In the genomic region with DNA sequence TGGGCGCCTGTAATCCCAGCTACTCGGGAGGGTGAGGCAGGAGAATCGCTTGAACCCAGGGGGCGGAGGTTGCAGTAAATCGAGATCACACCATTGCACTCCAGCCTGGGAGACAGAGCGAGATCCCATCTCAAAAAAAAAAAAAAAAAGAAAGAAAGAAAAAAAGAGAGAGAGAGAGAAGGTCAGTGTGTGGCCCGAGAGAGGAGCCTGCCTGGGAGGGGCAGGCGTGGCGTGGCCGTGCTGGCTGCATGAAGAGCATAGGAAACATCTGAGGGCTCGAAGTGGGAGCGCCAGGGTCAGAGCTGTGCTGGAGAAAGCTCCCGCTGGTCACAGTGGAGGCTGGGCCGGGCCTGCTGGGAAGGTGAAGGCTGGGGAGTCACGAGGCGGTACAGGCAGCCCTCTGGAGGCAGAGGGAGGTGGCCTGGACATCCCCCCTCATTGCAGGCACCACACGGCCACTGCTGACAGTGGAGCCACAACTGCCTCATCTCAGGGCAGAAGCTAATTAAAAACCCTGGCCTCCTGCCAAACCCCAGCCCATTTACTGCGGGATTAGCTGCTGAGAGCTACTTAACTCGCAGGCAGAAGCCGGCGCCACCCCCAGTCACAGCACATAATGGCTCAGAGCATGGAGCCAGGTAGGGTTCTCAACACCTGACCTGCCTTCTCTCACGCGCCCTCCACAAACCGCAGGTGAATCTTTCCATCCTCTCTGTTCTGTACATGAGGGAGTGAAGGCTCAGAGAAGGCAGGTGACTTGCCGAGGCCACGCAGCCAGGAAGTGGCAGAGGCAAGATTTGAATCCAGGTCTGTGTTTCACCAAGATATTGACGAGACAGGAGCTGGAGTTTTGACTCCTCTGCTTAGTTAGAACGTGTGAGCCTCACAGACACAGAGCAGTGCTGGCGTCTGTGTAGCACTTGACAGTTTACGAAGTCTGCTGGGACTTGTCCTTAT, we compare ENCODE assay signal across 8 cellular contexts. TPM values are rescaled to one million over a fixed set of nuclear protein-coding genes. Genes with fewer than 3 reads are reported as not detected.
DNase-seq lines count a peak whose midpoint lies in the region; ATAC-seq, FAIRE-seq and TF ChIP-seq lines count a peak whose summit lies in the region.

No MANE protein-coding gene starts in this region.

- RAD21 ChIA-PET in GM12878 (lab: Charles Lee; ENCODE audit: unreplicated experiment) = no interaction called here

- no peak overlapping the region for H2BK5ac ChIP-seq in trophoblast cell (ENCODE audit: low read depth, low read length, poor library complexity)

- H3K4ac ChIP-seq in trophoblast cell (ENCODE audit: low read depth, low read length) = no peak overlapping the region

- no peak for FAIRE-seq in GM12878 (lab: Jason Lieb, UNC)

- in situ Hi-C loops in GM12878 (cut with MboI) (no loop called here), gastrocnemius medialis (cut with MboI; ENCODE audit: low sequenced_read_pairs in 4 of 4) (no loop called here)

- H3K4me1 ChIP-seq in GM12878 (ENCODE audit: control insufficient read depth, insufficient read depth, low read length) (peaks cover 16% of the 10 kb centered on the region), trophoblast cell (ENCODE audit: control insufficient read depth in 1 of 2, insufficient read depth in 2 of 2, low read length in 2 of 2) (no peaks in the 10 kb centered on the region), gastrocnemius medialis (no peaks in the 10 kb centered on the region)

- no peaks in the 10 kb centered on the region for H3K36me3 ChIP-seq in GM12878 (ENCODE audit: control insufficient read depth in 2 of 2, insufficient read depth in 2 of 2, low read length in 1 of 2)
- H3K36me3 ChIP-seq in trophoblast cell (ENCODE audit: control insufficient read depth in 1 of 2, insufficient read depth in 2 of 2, low read length in 2 of 2) = no peaks in the 10 kb centered on the region
- no peaks in the 10 kb centered on the region for H3K36me3 ChIP-seq in gastrocnemius medialis

- H3K4me2 ChIP-seq in GM12878 (ENCODE audit: control insufficient read depth, insufficient read depth) (no peak overlapping the region), trophoblast cell (ENCODE audit: low read length) (no peak overlapping the region)

- no peak overlapping the region for H4K12ac ChIP-seq in trophoblast cell (ENCODE audit: low read depth, low read length)

- H3K27ac ChIP-seq in GM12878 (ENCODE audit: control insufficient read depth, insufficient read depth) (no peak overlapping the region), trophoblast cell (ENCODE audit: low read depth, low read length) (no peak overlapping the region), gastrocnemius medialis (no peak overlapping the region)

- H3K27me3 ChIP-seq in GM12878 (replicated peaks in 1 of 2; ENCODE audit: control insufficient read depth in 2 of 2, insufficient read depth in 2 of 2, low read length in 1 of 2) (no peaks in the 10 kb centered on the region; a peak in 1 of 4 replicates), trophoblast cell (ENCODE audit: insufficient read depth, low read length) (no peaks in the 10 kb centered on the region), gastrocnemius medialis (no peaks in the 10 kb centered on the region)

- ATAC-seq in GM12878 = peak; percentile 32
- no peak for ATAC-seq in GM18870 (IDR thresholded peaks at IDR 0.05; ENCODE audit: unreplicated experiment)
- ATAC-seq in gastrocnemius medialis = no peak

- no peak for TF ChIP-seq EP300 in GM12878 (IDR thresholded peaks at IDR 0.05; ENCODE audit: borderline replicate concordance in 1 of 2, control insufficient read depth in 1 of 2, low read depth in 2 of 2, low read length in 2 of 2)

- H3K9ac ChIP-seq in GM12878 (ENCODE audit: control insufficient read depth, insufficient read depth, low read length) (no peak overlapping the region), trophoblast cell (ENCODE audit: low read length) (no peak overlapping the region)

- no peak overlapping the region for H4K91ac ChIP-seq in trophoblast cell (ENCODE audit: low read depth, low read length)

- H3K23ac ChIP-seq in trophoblast cell (ENCODE audit: low read length) = no peak overlapping the region

- TF ChIP-seq CTCF in GM12878 (IDR thresholded peaks at IDR 0.05 in 2 of 3, conservative IDR thresholded peaks at IDR 0.05 in 1 of 3; ENCODE audit: control insufficient read depth in 2 of 3, extremely low read depth in 1 of 3, insufficient read depth in 1 of 3, low read depth in 3 of 3, low read length in 3 of 3) (no peak), gastrocnemius medialis (IDR thresholded peaks at IDR 0.05 in 4 of 5, conservative IDR thresholded peaks at IDR 0.05 in 1 of 5) (no peak)

- H3K14ac ChIP-seq in trophoblast cell (ENCODE audit: low read length) = no peak overlapping the region

- WGBS in GM12878 (ENCODE audit: insufficient coverage, insufficient replicate concordance, low lambda C conversion rate, missing lambda C conversion rate) = 74% methylated on average over 28 of the region's 30 CpGs
- WGBS in trophoblast cell (ENCODE audit: extremely low coverage, insufficient coverage, insufficient read length) = no CpG with 5 or more reads among the region's 30 CpGs

- no peaks in the 10 kb centered on the region for H3K9me3 ChIP-seq in GM12878 (replicated peaks; ENCODE audit: control insufficient read depth, insufficient read depth, low read length)
- H3K9me3 ChIP-seq in trophoblast cell (ENCODE audit: insufficient read depth, low read depth, low read length) = peaks cover 2% of the 10 kb centered on the region
- no peaks in the 10 kb centered on the region for H3K9me3 ChIP-seq in gastrocnemius medialis

- H2AK5ac ChIP-seq in trophoblast cell (ENCODE audit: low read length) = no peak overlapping the region

- POLR2A ChIA-PET in GM12878 (lab: Charles Lee) = interaction anchor here (0.7 kb wide), 1 partner anchor 88 kb away, joined by 4 read pairs; no protein-coding TSS in a partner anchor

- intact Hi-C loops in GM12878 (cut with micrococcal nuclease; ENCODE audit: unreplicated experiment) (no loop called here), gastrocnemius medialis (cut with DNase I; ENCODE audit: low total_unique reads) (no loop called here)

- no TSS peak for BruUV-seq in GM12878 (replicated peaks; lab: Mats Ljungman, UMichigan)

- TF ChIP-seq RAD21 in GM12878 (IDR thresholded peaks at IDR 0.05; ENCODE audit: insufficient read depth, low read depth, low read length) = no peak

- no peaks in the 10 kb centered on the region for H4K20me1 ChIP-seq in GM12878 (ENCODE audit: control insufficient read depth, insufficient read depth)

- SMC1A ChIA-PET in GM12878 (lab: Charles Lee; ENCODE audit: uncharacterized antibody, unreplicated experiment) = interaction anchor here (0.6 kb wide), 1 partner anchor 58 kb away, joined by 3 read pairs; no protein-coding TSS in a partner anchor

- H3K18ac ChIP-seq in trophoblast cell (ENCODE audit: low read length) = no peak overlapping the region

- H3K79me2 ChIP-seq in GM12878 (ENCODE audit: control insufficient read depth, insufficient read depth, low read length) (no peaks in the 10 kb centered on the region), trophoblast cell (ENCODE audit: control insufficient read depth, insufficient read depth, low read length, poor library complexity) (no peaks in the 10 kb centered on the region)

- TF ChIP-seq POLR2A in GM12878 (IDR thresholded peaks at IDR 0.05; ENCODE audit: low read depth, low read length) (no peak), gastrocnemius medialis (IDR thresholded peaks at IDR 0.05) (no peak)

- CTCF ChIA-PET in GM12878 (lab: Yijun Ruan, JAX) = interaction anchor here (0.6 to 1.2 kb wide), 2 partner anchors 37 to 230 kb away, joined by 4 read pairs; no protein-coding TSS in a partner anchor

- H2BK12ac ChIP-seq in trophoblast cell (ENCODE audit: low read length) = no peak overlapping the region

- peak; percentile 11 for DNase-seq in HK-2 (ENCODE audit: unreplicated experiment)
- DNase-seq in NCI-H2171 treated with DMSO at 0.1 percent for 48 hours (lab: John Stamatoyannopoulos, UW) = peak; percentile 97
- DNase-seq in GM12878 (ENCODE audit: low read depth, low spot score) = no peak
- DNase-seq in renal cortical epithelial cell (ENCODE audit: low read depth) = peak; percentile 44
- DNase-seq in trophoblast cell = no peak
- no peak for DNase-seq in activated CD8-positive, alpha-beta memory T cell treated with anti-CD3 and anti-CD28 coated beads, Interleukin-2, amount 50 U/mL, for 4 hours
- DNase-seq in gastrocnemius medialis = no peak

- H3K79me1 ChIP-seq in trophoblast cell (ENCODE audit: low read length) = no peaks in the 10 kb centered on the region

- H3K4me3 ChIP-seq in GM12878 (no peak overlapping the region), trophoblast cell (ENCODE audit: low read depth, low read length) (no peak overlapping the region), gastrocnemius medialis (no peak overlapping the region)

- H2BK120ac ChIP-seq in trophoblast cell (ENCODE audit: insufficient read depth, low read length, poor library complexity) = no peak overlapping the region

- H2AFZ ChIP-seq in GM12878 (ENCODE audit: control insufficient read depth, low read depth, low read length) = no peak overlapping the region
- H2AFZ ChIP-seq in trophoblast cell (ENCODE audit: insufficient read depth, low read length, poor library complexity) = no peak overlapping the region

- no peak overlapping the region for H4K8ac ChIP-seq in trophoblast cell (ENCODE audit: low read depth, low read length)

RNA-seq across cellular contexts. Expression of a gene that starts 32.6 kb away (rescaled TPM):
- 9.2 and 10.3 TPM in 2 replicates for total RNA-seq in GM12878 (2013; cell fraction: nucleolus; rRNA removed)
- total RNA-seq in GM12878 (2014; rRNA removed) = 0.16 and 0.34 TPM in 2 replicates
- 0.13 and 0.32 TPM in 2 replicates for total RNA-seq in GM12878 (2014; rRNA removed; fragmentation: Illumina TruSeq; extraction: Trizol)
- total RNA-seq in GM12878 (2021) = 0.29 and 0.36 TPM in 2 replicates
- 0.22 TPM for polyA plus RNA-seq in GM12878 (2011; ENCODE audit: low read depth)
- 0.84 and 1.3 TPM in 2 replicates for polyA plus RNA-seq in GM12878 (2011; rRNA removed)
- 1.8 and 1.9 TPM in 2 replicates for polyA plus RNA-seq in GM12878 (2011; cell fraction: cytosol; rRNA removed)
- polyA plus RNA-seq in GM12878 (2011; cell fraction: nucleus; rRNA removed) = 2.5 and 2.6 TPM in 2 replicates
- 0.69 and 0.70 TPM in 2 replicates for polyA plus RNA-seq in GM12878 (2012)
- polyA plus RNA-seq in GM12878 (2014; fragmentation: Illumina TruSeq; extraction: Trizol) = 0.13 and 0.24 TPM in 2 replicates
- not detected for polyA plus RNA-seq in GM12878 (2014; fragmentation: Nextera tagmentation; extraction: Ambion mirVana)
- 0.10 and 0.15 TPM in 2 replicates for polyA plus RNA-seq in GM12878 (2014; rRNA removed)
- polyA plus RNA-seq in GM12878 (2016; fragmentation: Nextera tagmentation; extraction: Ambion mirVana) = under 1 TPM in 1 of 2 experiments, not detected in 1; 0.20 TPM
- 2.0 and 2.9 TPM in 2 replicates for polyA minus RNA-seq in GM12878 (2011; rRNA and poly(A)+ RNA removed)
- polyA minus RNA-seq in GM12878 (2011; cell fraction: cytosol; rRNA and poly(A)+ RNA removed) = 0.73 and 3.9 TPM in 2 replicates
- polyA minus RNA-seq in GM12878 (2011; cell fraction: nucleus; rRNA and poly(A)+ RNA removed) = 0.96 and 0.97 TPM in 2 replicates
- under 0.01 and 0.75 TPM in 2 replicates for total RNA-seq in renal cortical epithelial cell
- 0.08 and 0.11 TPM in 2 replicates for polyA plus RNA-seq in trophoblast cell (2013)
- total RNA-seq in gastrocnemius medialis = under 1 TPM in 3 of 4 donors, not detected in 1; 0.20 to 0.59 (median 0.58) TPM

Comparison
In these comparisons a context has a peak if more than half of its experiments do, and no peak if none do; other contexts are left out.
1. DNase-seq: peak in HK-2 (single experiment), NCI-H2171 treated with DMSO at 0.1 percent for 48 hours (single experiment) and renal cortical epithelial cell (single experiment); none in GM12878 (single experiment), trophoblast cell (0 of 2), activated CD8-positive, alpha-beta memory T cell treated with anti-CD3 and anti-CD28 coated beads, Interleukin-2, amount 50 U/mL, for 4 hours (single experiment) and gastrocnemius medialis (0 of 2).